Comparison of ENCODE assay signal across 22 cellular contexts in genomic region chr10:79484476-79484875, GRCh38. TPM values are rescaled to one million over a fixed set of nuclear protein-coding genes. Genes with fewer than 3 reads are reported as not detected.
"Had no signal": no experiment of that assay in that cellular context is flagged by ENCODE, and none has a peak within 500 bp of the region (broad histone marks: within the 10 kb centered on the region; RNA-seq: fewer than 3 reads in every experiment).

No MANE protein-coding gene starts in this region.

- H3K27me3 ChIP-seq: cardiac muscle cell, esophagus muscularis mucosa, neural progenitor cell, sigmoid colon, spleen, thyroid gland had no signal

- H3K4me3 ChIP-seq: cardiac muscle cell, esophagus muscularis mucosa, mucosa of descending colon, neural progenitor cell, psoas muscle, sigmoid colon, spleen, thyroid gland had no signal

- H3K27ac ChIP-seq: cardiac muscle cell, neural progenitor cell, psoas muscle, thyroid gland, VCaP had no signal

- DNase-seq: activated CD4-positive, alpha-beta T cell treated with anti-CD3 and anti-CD28 coated beads, Interleukin-2, amount 50 U/mL, for 1 hour; activated CD4-positive, CD25-positive, alpha-beta regulatory T cell treated with anti-CD3 and anti-CD28 coated beads, Interleukin-2, amount 50 U/mL, for 72 hours; activated gamma-delta T cell; dermis blood vessel endothelial cell; effector memory CD4-positive, alpha-beta T cell; hypothalamus; left colon; naive thymus-derived CD4-positive, alpha-beta T cell; spleen; stimulated activated CD4-positive, alpha-beta T cell treated with anti-CD3 and anti-CD28 coated beads, Interleukin-4, amount 100 ng/mL, for 4 hours; SW 1271; T-helper 2 cell had no signal

- H3K9me3 ChIP-seq: esophagus muscularis mucosa, mucosa of descending colon, psoas muscle, sigmoid colon, spleen, thyroid gland had no signal

- H3K9ac ChIP-seq: neural progenitor cell had no signal

- H3K36me3 ChIP-seq: cardiac muscle cell, esophagus muscularis mucosa, neural progenitor cell, sigmoid colon, spleen, thyroid gland had no signal

- ATAC-seq: left colon; naive thymus-derived CD4-positive, alpha-beta T cell; stimulated activated memory B cell treated with anti-CD40 and anti-IgM and Interleukin-4, amounts not matched to agents 10 μg/mL and 1 μg/mL and 100 μg/mL, for 72 hours had no signal

RNA-seq across cellular contexts. Expression of gene EIF5AL1, which starts 27.9 kb away (rescaled TPM):
- total RNA-seq: osteocyte had no signal
